ENCODE assay signal across 28 cellular contexts in genomic region chr11:126546694-126547093, GRCh38.
"Had no signal": no experiment of that assay in that cellular context is flagged by ENCODE, and none has a peak within 500 bp of the region (broad histone marks: within the 10 kb centered on the region; RNA-seq: fewer than 3 reads in every experiment).

No MANE protein-coding gene starts in this region.

- H3K4me3 Mint-ChIP-seq: activated CD4-positive, alpha-beta T cell treated with anti-CD3 and anti-CD28 coated beads, Interleukin-2, amount 10 ng/mL, durations not matched to agents 24 days and 14 days; activated CD8-positive, alpha-beta T cell treated with anti-CD3 and anti-CD28 coated beads for 36 hours; activated naive CD8-positive, alpha-beta T cell treated with anti-CD3 and anti-CD28 coated beads for 36 hours; activated T-cell treated with anti-CD3 and anti-CD28 coated beads, Interleukin-2, amount 50 U/mL, for 72 hours; activated T-helper 17 cell treated with anti-CD3 and anti-CD28 coated beads, Interleukin-2, amount 50 U/mL, for 72 hours; T-cell; T-helper 17 cell had no signal

- ATAC-seq: activated CD8-positive, alpha-beta T cell treated with anti-CD3 and anti-CD28 coated beads for 36 hours; activated T-cell treated with anti-CD3 and anti-CD28 coated beads, Interleukin-2, amount 50 U/mL, for 72 hours; activated T-helper 17 cell treated with anti-CD3 and anti-CD28 coated beads, Interleukin-2, amount 50 U/mL, for 72 hours; T-cell; T-helper 17 cell had no signal

- H3K27ac ChIP-seq: breast epithelium, KMS-11, Peyer's patch had no signal

- H3K36me3 ChIP-seq: breast epithelium, Peyer's patch had no signal

- H3K27me3 ChIP-seq: breast epithelium, Peyer's patch had no signal

- H3K9ac ChIP-seq: KMS-11 had no signal

- H3K4me1 ChIP-seq: breast epithelium, Peyer's patch had no signal

- H3K9me3 Mint-ChIP-seq: activated CD4-positive, alpha-beta T cell treated with anti-CD3 and anti-CD28 coated beads, Interleukin-2, amount 10 ng/mL, durations not matched to agents 24 days and 14 days; activated CD8-positive, alpha-beta T cell treated with anti-CD3 and anti-CD28 coated beads for 36 hours; activated naive CD8-positive, alpha-beta T cell treated with anti-CD3 and anti-CD28 coated beads for 36 hours; activated T-cell treated with anti-CD3 and anti-CD28 coated beads, Interleukin-2, amount 50 U/mL, for 72 hours; activated T-helper 17 cell treated with anti-CD3 and anti-CD28 coated beads, Interleukin-2, amount 50 U/mL, for 72 hours; T-cell had no signal

- H3K9me3 ChIP-seq: breast epithelium, Peyer's patch had no signal

- H3K36me3 Mint-ChIP-seq: activated naive CD8-positive, alpha-beta T cell treated with anti-CD3 and anti-CD28 coated beads for 36 hours; T-cell had no signal

- H3K4me3 ChIP-seq: breast epithelium, Peyer's patch had no signal

- DNase-seq: activated CD4-positive, alpha-beta T cell treated with anti-CD3 and anti-CD28 coated beads, Interleukin-2, amount 10 ng/mL, durations not matched to agents 24 days and 14 days; activated CD4-positive, alpha-beta T cell treated with anti-CD3 and anti-CD28 coated beads, Interleukin-2, amount 50 U/mL, for 4 hours; activated CD8-positive, alpha-beta T cell treated with anti-CD3 and anti-CD28 coated beads for 36 hours; activated effector memory CD4-positive, alpha-beta T cell treated with anti-CD3 and anti-CD28 coated beads, Interleukin-2, amount 50 U/mL, for 16 hours; activated naive CD4-positive, alpha-beta T cell; activated naive CD4-positive, alpha-beta T cell treated with anti-CD3 and anti-CD28 coated beads, Interleukin-2, amount 50 U/mL, for 16 hours; activated naive CD8-positive, alpha-beta T cell treated with anti-CD3 and anti-CD28 coated beads for 36 hours; activated T-cell treated with anti-CD3 and anti-CD28 coated beads, Interleukin-2, amount 50 U/mL, for 1 hour; activated T-cell treated with anti-CD3 and anti-CD28 coated beads, Interleukin-2, amount 50 U/mL, for 72 hours; aorta; cerebellar nuclear complex; MM.1S; MV-4-11; NCI-H1092; NCI-H1436 treated with DMSO at 0.1 percent for 48 hours; NCI-H1930; NCI-H2081 treated with DMSO at 0.1 percent for 48 hours; NCI-H345; NCI-H524 treated with DMSO at 0.1 percent for 48 hours; NK-92 treated with Interleukin-12 subunit alpha and Interleukin-12 subunit beta, amount 100 ng/mL, for 24 hours; Peyer's patch; RPMI8226; SHP77 treated with DMSO at 0.1 percent for 48 hours; T-cell; T-helper 17 cell had no signal

- H3K4me2 ChIP-seq: KMS-11 had no signal

- H3K4me1 Mint-ChIP-seq: activated CD4-positive, alpha-beta T cell treated with anti-CD3 and anti-CD28 coated beads, Interleukin-2, amount 10 ng/mL, durations not matched to agents 24 days and 14 days; activated naive CD8-positive, alpha-beta T cell treated with anti-CD3 and anti-CD28 coated beads for 36 hours; activated T-helper 17 cell treated with anti-CD3 and anti-CD28 coated beads, Interleukin-2, amount 50 U/mL, for 72 hours; T-cell had no signal

- H3K27ac Mint-ChIP-seq: activated CD4-positive, alpha-beta T cell treated with anti-CD3 and anti-CD28 coated beads, Interleukin-2, amount 10 ng/mL, durations not matched to agents 24 days and 14 days; activated CD8-positive, alpha-beta T cell treated with anti-CD3 and anti-CD28 coated beads for 36 hours; activated naive CD8-positive, alpha-beta T cell treated with anti-CD3 and anti-CD28 coated beads for 36 hours; activated T-cell treated with anti-CD3 and anti-CD28 coated beads, Interleukin-2, amount 50 U/mL, for 72 hours; activated T-helper 17 cell treated with anti-CD3 and anti-CD28 coated beads, Interleukin-2, amount 50 U/mL, for 72 hours; T-cell; T-helper 17 cell had no signal
